1 cellular context compared by ENCODE assay signal in the genomic region with DNA sequence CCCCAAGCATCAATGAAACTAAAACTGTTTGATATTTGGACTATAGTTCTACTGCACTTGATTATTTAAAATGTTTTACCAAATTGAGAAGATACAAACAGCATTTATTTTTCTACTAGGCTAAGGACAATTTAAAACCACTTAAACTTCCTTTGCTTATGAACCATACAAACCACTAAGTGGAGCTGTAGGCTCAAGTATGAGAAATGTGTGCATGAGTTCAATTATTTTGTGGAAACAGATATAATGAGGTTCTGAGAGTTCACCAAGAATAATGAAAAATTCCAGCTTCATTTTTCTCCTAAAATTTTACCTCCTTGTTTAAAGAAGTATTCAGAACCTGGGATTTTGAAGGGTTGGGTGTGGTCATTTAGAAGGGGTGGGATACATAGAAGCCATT.
TF ChIP-seq lines count a peak whose summit lies in the region.

No MANE protein-coding gene starts in this region.

TF ChIP-seq in GM12878, 131 proteins besides CTCF, POLR2A, EP300 and RAD21 (continued from another document):
- TF ChIP-seq, protein P1, sequence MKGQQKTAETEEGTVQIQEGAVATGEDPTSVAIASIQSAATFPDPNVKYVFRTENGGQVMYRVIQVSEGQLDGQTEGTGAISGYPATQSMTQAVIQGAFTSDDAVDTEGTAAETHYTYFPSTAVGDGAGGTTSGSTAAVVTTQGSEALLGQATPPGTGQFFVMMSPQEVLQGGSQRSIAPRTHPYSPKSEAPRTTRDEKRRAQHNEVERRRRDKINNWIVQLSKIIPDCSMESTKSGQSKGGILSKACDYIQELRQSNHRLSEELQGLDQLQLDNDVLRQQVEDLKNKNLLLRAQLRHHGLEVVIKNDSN (IDR thresholded peaks at IDR 0.05; ENCODE audit: borderline replicate concordance, extremely low read length, insufficient read depth, low read depth, low read length): no peak
- TF ChIP-seq ZNF217 (IDR thresholded peaks at IDR 0.05) (no peak), SIX5 (IDR thresholded peaks at IDR 0.05; ENCODE audit: low read depth, low read length, severe bottlenecking) (no peak), RCOR1 (conservative IDR thresholded peaks at IDR 0.05; ENCODE audit: low read depth, low read length) (no peak)
TF ChIP-seq in GM12878: peak in this region for 0.
